Comparison of ENCODE assay signal across 24 cellular contexts in the genomic region with DNA sequence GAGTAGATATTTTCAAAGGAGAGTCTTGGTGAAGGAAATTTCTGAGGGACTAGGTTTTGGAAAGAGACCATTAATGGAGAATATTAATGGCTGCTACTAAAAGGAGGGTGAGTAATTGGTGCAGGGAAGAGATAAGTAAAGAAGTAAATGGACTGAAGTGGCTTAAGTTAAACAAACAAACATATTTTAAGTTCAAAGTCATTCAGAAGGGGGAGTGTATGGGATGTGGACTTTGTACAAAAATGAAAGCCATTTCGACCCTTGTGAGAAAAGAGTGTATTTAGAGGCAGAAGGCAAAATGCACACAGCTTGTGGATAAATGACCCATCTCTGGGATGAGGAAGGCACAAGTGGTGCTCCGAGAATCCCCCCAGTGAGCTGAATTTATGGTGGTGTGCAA.
"Had no signal": no experiment of that assay in that cellular context is flagged by ENCODE, and none has a peak within 500 bp of the region (broad histone marks: within the 10 kb centered on the region; RNA-seq: fewer than 3 reads in every experiment).

No MANE protein-coding gene starts in this region.

- H3K4me1 ChIP-seq: Peyer's patch, SJCRH30 had no signal

- H3K36me3 ChIP-seq: Peyer's patch, SJCRH30 had no signal

- DNase-seq: activated CD4-positive, alpha-beta memory T cell treated with anti-CD3 and anti-CD28 coated beads for 36 hours; activated CD4-positive, alpha-beta T cell treated with anti-CD3 and anti-CD28 coated beads, Interleukin-2, amount 10 ng/mL, durations not matched to agents 7 days and 5 days; activated CD4-positive, CD25-positive, alpha-beta regulatory T cell; activated CD8-positive, alpha-beta memory T cell treated with anti-CD3 and anti-CD28 coated beads for 24 hours; activated effector memory CD4-positive, alpha-beta T cell treated with anti-CD3 and anti-CD28 coated beads, Interleukin-2, amount 50 U/mL, for 16 hours; activated naive CD4-positive, alpha-beta T cell treated with anti-CD3 and anti-CD28 coated beads for 36 hours; activated T-cell treated with anti-CD3 and anti-CD28 coated beads, Interleukin-2, amount 50 U/mL, for 4 hours; NCI-H1092 treated with DMSO at 0.1 percent for 48 hours; NCI-H1417 treated with DMSO at 0.1 percent for 48 hours; NCI-H1694 treated with DMSO at 0.1 percent for 48 hours; NCI-H2029 treated with DMSO at 0.1 percent for 48 hours; NCI-H345; NCI-H510A; NCI-H69; NK-92 treated with Interleukin-12 subunit alpha and Interleukin-12 subunit beta, amount 100 ng/mL, for 24 hours; Peyer's patch; Right ventricle myocardium superior; SJCRH30; SK-N-SH; T-helper 1 cell had no signal

- H3K27me3 ChIP-seq: Peyer's patch, SJCRH30 had no signal

- H3K27me3 Mint-ChIP-seq: activated CD4-positive, alpha-beta memory T cell treated with anti-CD3 and anti-CD28 coated beads for 36 hours; activated CD4-positive, alpha-beta T cell treated with anti-CD3 and anti-CD28 coated beads, Interleukin-2, amount 10 ng/mL, durations not matched to agents 7 days and 5 days; activated naive CD8-positive, alpha-beta T cell had no signal

- ATAC-seq: activated T-cell treated with anti-CD3 and anti-CD28 coated beads, Interleukin-2, amount 50 U/mL, for 4 hours had no signal

- H3K4me1 Mint-ChIP-seq: activated CD4-positive, alpha-beta T cell treated with anti-CD3 and anti-CD28 coated beads, Interleukin-2, amount 10 ng/mL, durations not matched to agents 7 days and 5 days had no signal

- H3K4me3 ChIP-seq: Peyer's patch, SJCRH30 had no signal

- H3K27ac Mint-ChIP-seq: activated CD4-positive, alpha-beta memory T cell treated with anti-CD3 and anti-CD28 coated beads for 36 hours; activated CD4-positive, alpha-beta T cell treated with anti-CD3 and anti-CD28 coated beads, Interleukin-2, amount 10 ng/mL, durations not matched to agents 7 days and 5 days; activated naive CD4-positive, alpha-beta T cell treated with anti-CD3 and anti-CD28 coated beads for 36 hours; activated naive CD8-positive, alpha-beta T cell had no signal

- H3K4me3 Mint-ChIP-seq: activated CD4-positive, alpha-beta memory T cell treated with anti-CD3 and anti-CD28 coated beads for 36 hours; activated CD4-positive, alpha-beta T cell treated with anti-CD3 and anti-CD28 coated beads, Interleukin-2, amount 10 ng/mL, durations not matched to agents 7 days and 5 days; activated naive CD4-positive, alpha-beta T cell treated with anti-CD3 and anti-CD28 coated beads for 36 hours; activated naive CD8-positive, alpha-beta T cell; activated T-cell treated with anti-CD3 and anti-CD28 coated beads, Interleukin-2, amount 50 U/mL, for 4 hours had no signal

- H3K4me2 ChIP-seq: KMS-11, SK-N-SH had no signal

- H3K9me3 Mint-ChIP-seq: activated CD4-positive, alpha-beta memory T cell treated with anti-CD3 and anti-CD28 coated beads for 36 hours; activated CD4-positive, alpha-beta T cell treated with anti-CD3 and anti-CD28 coated beads, Interleukin-2, amount 10 ng/mL, durations not matched to agents 7 days and 5 days; activated naive CD4-positive, alpha-beta T cell treated with anti-CD3 and anti-CD28 coated beads for 36 hours; activated T-cell treated with anti-CD3 and anti-CD28 coated beads, Interleukin-2, amount 50 U/mL, for 4 hours had no signal

- H3K27ac ChIP-seq: KMS-11, Peyer's patch, RWPE1, SJCRH30, VCaP had no signal

- H3K9ac ChIP-seq: KMS-11, SK-N-SH had no signal

- H3K9me3 ChIP-seq: Peyer's patch, SJCRH30, SK-N-SH had no signal
